ENCODE assay signal across 26 cellular contexts in genomic region chr12:123850246-123851134, GRCh38.
"Had no signal": no experiment of that assay in that cellular context is flagged by ENCODE, and none has a peak within 500 bp of the region (broad histone marks: within the 10 kb centered on the region; RNA-seq: fewer than 3 reads in every experiment).

No MANE protein-coding gene starts in this region.

- H3K4me3 ChIP-seq: lower lobe of right lung, neural progenitor cell, ovary, right atrium auricular region, skin epidermis, tibial nerve, uterus had no signal

- H3K27ac Mint-ChIP-seq: naive B cell; natural killer cell; nephron progenitor cell; neural progenitor cell; progenitor cell of endocrine pancreas; stimulated activated memory B cell treated with anti-CD40 and anti-IgM and Interleukin-4, amounts not matched to agents 10 μg/mL and 1 μg/mL and 100 μg/mL, for 72 hours; type B pancreatic cell had no signal

- H3K4me1 ChIP-seq: lower lobe of right lung, neural progenitor cell, right atrium auricular region, tibial nerve, uterus had no signal

- H3K9me3 Mint-ChIP-seq: naive B cell; natural killer cell; nephron progenitor cell; neural progenitor cell; stimulated activated memory B cell treated with anti-CD40 and anti-IgM and Interleukin-4, amounts not matched to agents 10 μg/mL and 1 μg/mL and 100 μg/mL, for 72 hours; stimulated activated naive CD8-positive, alpha-beta T cell treated with anti-CD3 and anti-CD28 coated beads, Interleukin-15, amount 100 ng/mL, for 72 hours; type B pancreatic cell had no signal

- H3K4me1 Mint-ChIP-seq: mesothelial cell of epicardium; naive B cell; natural killer cell; neural progenitor cell; stimulated activated memory B cell treated with anti-CD40 and anti-IgM and Interleukin-4, amounts not matched to agents 10 μg/mL and 1 μg/mL and 100 μg/mL, for 72 hours; stimulated activated naive CD8-positive, alpha-beta T cell treated with anti-CD3 and anti-CD28 coated beads, Interleukin-15, amount 100 ng/mL, for 72 hours had no signal

- H2AFZ ChIP-seq: neural progenitor cell had no signal

- H3K4me2 ChIP-seq: neural progenitor cell had no signal

- H3K36me3 Mint-ChIP-seq: mesothelial cell of epicardium; naive B cell; natural killer cell; neural progenitor cell; stimulated activated memory B cell treated with anti-CD40 and anti-IgM and Interleukin-4, amounts not matched to agents 10 μg/mL and 1 μg/mL and 100 μg/mL, for 72 hours; type B pancreatic cell had no signal

- H3K9me3 ChIP-seq: lower lobe of right lung, ovary, right atrium auricular region, tibial nerve, uterus had no signal

- DNase-seq: head of caudate nucleus; islet precursor cell; kidney glomerular epithelial cell; left cardiac atrium; lower lobe of right lung; mammary epithelial cell; mesenchymal stem cell; naive B cell; natural killer cell; nephron progenitor cell; ovary; stimulated activated CD4-positive, alpha-beta T cell treated with anti-CD3 and anti-CD28 coated beads, Interleukin-4, amount 100 ng/mL, for 24 hours; stimulated activated naive CD4-positive, alpha-beta T cell treated with Interleukin-2 at 50 U/mL for 16 hours; stimulated activated naive CD8-positive, alpha-beta T cell treated with anti-CD3 and anti-CD28 coated beads, Interleukin-15, amount 100 ng/mL, for 72 hours; substantia nigra; uterus had no signal

- H3K27me3 Mint-ChIP-seq: stimulated activated naive CD8-positive, alpha-beta T cell treated with anti-CD3 and anti-CD28 coated beads, Interleukin-15, amount 100 ng/mL, for 72 hours had no signal

- ATAC-seq: left cardiac atrium; left lobe of liver; lower lobe of right lung; natural killer cell; sciatic nerve; stimulated activated memory B cell treated with anti-CD40 and anti-IgM and Interleukin-4, amounts not matched to agents 10 μg/mL and 1 μg/mL and 100 μg/mL, for 72 hours; stimulated activated naive CD8-positive, alpha-beta T cell treated with anti-CD3 and anti-CD28 coated beads, Interleukin-15, amount 100 ng/mL, for 72 hours had no signal

- H3K9ac ChIP-seq: neural progenitor cell had no signal

- H3K27me3 ChIP-seq: ovary, right atrium auricular region, tibial nerve, uterus had no signal

- H3K36me3 ChIP-seq: lower lobe of right lung, neural progenitor cell, ovary, right atrium auricular region, tibial nerve, uterus had no signal

- H3K4me3 Mint-ChIP-seq: mesothelial cell of epicardium; naive B cell; natural killer cell; nephron progenitor cell; neural progenitor cell; stimulated activated memory B cell treated with anti-CD40 and anti-IgM and Interleukin-4, amounts not matched to agents 10 μg/mL and 1 μg/mL and 100 μg/mL, for 72 hours; stimulated activated naive CD8-positive, alpha-beta T cell treated with anti-CD3 and anti-CD28 coated beads, Interleukin-15, amount 100 ng/mL, for 72 hours; type B pancreatic cell had no signal

- H3K27ac ChIP-seq: lower lobe of right lung, neural progenitor cell, ovary, right atrium auricular region, skin epidermis, tibial nerve, uterus had no signal
